Comparison of ENCODE assay signal across 13 cellular contexts in genomic region chr11:72617080-72617744, GRCh38. TPM values are rescaled to one million over a fixed set of nuclear protein-coding genes. Genes with fewer than 3 reads are reported as not detected.
DNase-seq lines count a peak whose midpoint lies in the region; ATAC-seq and TF ChIP-seq lines count a peak whose summit lies in the region.
"Had no signal": no experiment of that assay in that cellular context is flagged by ENCODE, and none has a peak within 500 bp of the region (broad histone marks: within the 10 kb centered on the region; RNA-seq: fewer than 3 reads in every experiment).

No MANE protein-coding gene starts in this region.

- H3K23ac ChIP-seq in trophoblast cell (ENCODE audit: low read length): no peak overlapping the region

- no peaks in the 10 kb centered on the region for H3K36me3 Mint-ChIP-seq in activated T-cell treated with anti-CD3 and anti-CD28 coated beads, Interleukin-2, amount 50 U/mL, for 4 hours (ENCODE audit: insufficient read depth)
- no peaks in the 10 kb centered on the region for H3K36me3 Mint-ChIP-seq in activated CD4-positive, alpha-beta memory T cell treated with anti-CD3 and anti-CD28 coated beads for 36 hours

- H3K18ac ChIP-seq in trophoblast cell (ENCODE audit: low read length): no peak overlapping the region

- no peak overlapping the region for H2BK12ac ChIP-seq in trophoblast cell (ENCODE audit: low read length)

- H3K79me1 ChIP-seq in trophoblast cell (ENCODE audit: low read length): no peaks in the 10 kb centered on the region

- no peak for TF ChIP-seq CTCF in prostate gland (IDR thresholded peaks at IDR 0.05)

- CTCF ChIA-PET in activated CD4-positive, alpha-beta memory T cell treated with anti-CD3 and anti-CD28 coated beads for 36 hours (lab: Charles Lee): no interaction called here

- no peak overlapping the region for H3K27ac Mint-ChIP-seq in activated CD4-positive, alpha-beta memory T cell treated with anti-CD3 and anti-CD28 coated beads for 36 hours
- H3K27ac Mint-ChIP-seq: activated T-helper 2 cell treated with anti-CD3 and anti-CD28 coated beads, Interferon-gamma antibody, Interleukin-2, Interleukin-4, amounts not matched to agents 10 μg/mL and 5 μg/mL and 100 μg/mL, durations not matched to agents 14 hours and 24 hours and 36 hours had no signal

- H2AFZ ChIP-seq in trophoblast cell (ENCODE audit: insufficient read depth, low read length, poor library complexity): no peak overlapping the region

- H3K36me3 ChIP-seq in adipocyte (ENCODE audit: control insufficient read depth, insufficient read depth, low read length, severe bottlenecking) (no peaks in the 10 kb centered on the region), prostate gland (no peaks in the 10 kb centered on the region), trophoblast cell (ENCODE audit: control insufficient read depth in 1 of 2, insufficient read depth in 2 of 2, low read length in 2 of 2) (no peaks in the 10 kb centered on the region)

- peaks cover 18% of the 10 kb centered on the region for H3K27me3 Mint-ChIP-seq in activated T-cell treated with anti-CD3 and anti-CD28 coated beads, Interleukin-2, amount 50 U/mL, for 4 hours (ENCODE audit: low read depth)
- H3K27me3 Mint-ChIP-seq in activated CD4-positive, alpha-beta memory T cell treated with anti-CD3 and anti-CD28 coated beads for 36 hours: peaks cover 12% of the 10 kb centered on the region

- intact Hi-C loops in left ventricle myocardium superior (cut with micrococcal nuclease) (no loop called here), prostate gland (cut with DNase I) (no loop called here)
- intact Hi-C loops in activated CD4-positive, alpha-beta memory T cell treated with anti-CD3 and anti-CD28 coated beads for 36 hours (cut with micrococcal nuclease): no loop called here

- no peak overlapping the region for H2BK5ac ChIP-seq in trophoblast cell (ENCODE audit: low read depth, low read length, poor library complexity)

- peaks cover 70% of the 10 kb centered on the region for H3K27me3 ChIP-seq in adipocyte (replicated peaks; ENCODE audit: control insufficient read depth, insufficient read depth, low read length)
- peaks cover 3% of the 10 kb centered on the region for H3K27me3 ChIP-seq in prostate gland (replicated peaks; ENCODE audit: insufficient read depth)
- H3K27me3 ChIP-seq in trophoblast cell (ENCODE audit: insufficient read depth, low read length): no peaks in the 10 kb centered on the region

- DNase-seq in EH (ENCODE audit: low read depth) (peak; percentile 69), adipocyte (ENCODE audit: low read depth) (peak; percentile 18), left ventricle myocardium superior (peak; percentile 49), prostate gland (ENCODE audit: low spot score) (no peak), trophoblast cell (no peak), NCI-H2081 (lab: John Stamatoyannopoulos, UW) (no peak)
- no peak for DNase-seq in activated T-cell treated with anti-CD3 and anti-CD28 coated beads, Interleukin-2, amount 50 U/mL, for 4 hours
- DNase-seq in activated CD4-positive, alpha-beta memory T cell treated with anti-CD3 and anti-CD28 coated beads for 36 hours: no peak
- DNase-seq: KBM-7; kidney; NCI-H774; stimulated activated naive CD4-positive, alpha-beta T cell had no signal

- H3K9ac ChIP-seq in adipocyte (ENCODE audit: low read length) (no peak overlapping the region), trophoblast cell (ENCODE audit: low read length) (no peak overlapping the region)

- H4K12ac ChIP-seq in trophoblast cell (ENCODE audit: low read depth, low read length): no peak overlapping the region

- no peak for TF ChIP-seq POLR2A in prostate gland (IDR thresholded peaks at IDR 0.05)

- H3K14ac ChIP-seq in trophoblast cell (ENCODE audit: low read length): no peak overlapping the region

- no peak overlapping the region for H3K4me3 Mint-ChIP-seq in activated T-cell treated with anti-CD3 and anti-CD28 coated beads, Interleukin-2, amount 50 U/mL, for 4 hours
- no peak overlapping the region for H3K4me3 Mint-ChIP-seq in activated CD4-positive, alpha-beta memory T cell treated with anti-CD3 and anti-CD28 coated beads for 36 hours

- H2BK120ac ChIP-seq in trophoblast cell (ENCODE audit: insufficient read depth, low read length, poor library complexity): no peak overlapping the region

- H3K4ac ChIP-seq in trophoblast cell (ENCODE audit: low read depth, low read length): no peak overlapping the region

- no peak overlapping the region for H3K4me2 ChIP-seq in trophoblast cell (ENCODE audit: low read length)

- H3K4me1 ChIP-seq in adipocyte (ENCODE audit: control insufficient read depth, insufficient read depth, low read length) (peaks cover 26% of the 10 kb centered on the region), prostate gland (replicated peaks) (no peaks in the 10 kb centered on the region), trophoblast cell (ENCODE audit: control insufficient read depth in 1 of 2, insufficient read depth in 2 of 2, low read length in 2 of 2) (no peaks in the 10 kb centered on the region)

- ATAC-seq in left ventricle myocardium superior: peak; percentile 82
- no peak for ATAC-seq in activated T-cell treated with anti-CD3 and anti-CD28 coated beads, Interleukin-2, amount 50 U/mL, for 4 hours

- H3K4me1 Mint-ChIP-seq in activated T-cell treated with anti-CD3 and anti-CD28 coated beads, Interleukin-2, amount 50 U/mL, for 4 hours (ENCODE audit: low read depth): peaks cover 30% of the 10 kb centered on the region
- H3K4me1 Mint-ChIP-seq in activated CD4-positive, alpha-beta memory T cell treated with anti-CD3 and anti-CD28 coated beads for 36 hours (ENCODE audit: low read depth): peaks cover 18% of the 10 kb centered on the region

- H3K79me2 ChIP-seq in trophoblast cell (ENCODE audit: control insufficient read depth, insufficient read depth, low read length, poor library complexity): no peaks in the 10 kb centered on the region

- 37% methylated on average over 11 of the region's 11 CpGs for WGBS in prostate gland
- WGBS in trophoblast cell (ENCODE audit: extremely low coverage, insufficient coverage, insufficient read length): no CpG with 5 or more reads among the region's 11 CpGs

- no peaks in the 10 kb centered on the region for H3K9me3 Mint-ChIP-seq in activated T-cell treated with anti-CD3 and anti-CD28 coated beads, Interleukin-2, amount 50 U/mL, for 4 hours
- H3K9me3 Mint-ChIP-seq in activated CD4-positive, alpha-beta memory T cell treated with anti-CD3 and anti-CD28 coated beads for 36 hours: no peaks in the 10 kb centered on the region
- H3K9me3 Mint-ChIP-seq: activated T-helper 2 cell treated with anti-CD3 and anti-CD28 coated beads, Interferon-gamma antibody, Interleukin-2, Interleukin-4, amounts not matched to agents 10 μg/mL and 5 μg/mL and 100 μg/mL, durations not matched to agents 14 hours and 24 hours and 36 hours had no signal

- H3K4me3 ChIP-seq in adipocyte (ENCODE audit: low read length): no peak overlapping the region
- H3K4me3 ChIP-seq in prostate gland: no peak overlapping the region
- no peak overlapping the region for H3K4me3 ChIP-seq in trophoblast cell (ENCODE audit: low read depth, low read length)

- H3K9me3 ChIP-seq in adipocyte (ENCODE audit: control insufficient read depth, low read length) (no peaks in the 10 kb centered on the region), prostate gland (no peaks in the 10 kb centered on the region), trophoblast cell (ENCODE audit: insufficient read depth, low read depth, low read length) (peaks cover 10% of the 10 kb centered on the region)

- H2AK5ac ChIP-seq in trophoblast cell (ENCODE audit: low read length): no peak overlapping the region

- H3K27ac ChIP-seq in prostate gland: peak overlapping the region; percentile 55 to 66
- no peak overlapping the region for H3K27ac ChIP-seq in trophoblast cell (ENCODE audit: low read depth, low read length)

- H4K8ac ChIP-seq in trophoblast cell (ENCODE audit: low read depth, low read length): no peak overlapping the region

- H4K91ac ChIP-seq in trophoblast cell (ENCODE audit: low read depth, low read length): no peak overlapping the region

- POLR2A ChIA-PET in activated CD4-positive, alpha-beta memory T cell treated with anti-CD3 and anti-CD28 coated beads for 36 hours (lab: Charles Lee): no interaction called here

RNA-seq across cellular contexts. Expression of gene PDE2A, which starts 57.0 kb away (rescaled TPM):
- total RNA-seq in left ventricle myocardium superior: 30.0 TPM
- total RNA-seq in prostate gland: 10 to 100 TPM; 24.2 to 47.7 TPM
- under 1 TPM; 0.53 to 0.71 (median 0.60) TPM for total RNA-seq in activated T-cell treated with anti-CD3 and anti-CD28 coated beads, Interleukin-2, amount 50 U/mL, for 4 hours
- polyA plus RNA-seq in trophoblast cell (2013): 1.8 and 2.1 TPM in 2 replicates
- under 1 TPM; 0.29 to 0.97 TPM for total RNA-seq in activated CD4-positive, alpha-beta memory T cell treated with anti-CD3 and anti-CD28 coated beads for 36 hours

Comparison
In these comparisons a context has a peak if more than half of its experiments do, and no peak if none do; other contexts are left out.
1. DNase-seq: peak in EH (single experiment), adipocyte (single experiment) and left ventricle myocardium superior (single experiment); none in prostate gland (single experiment), activated T-cell treated with anti-CD3 and anti-CD28 coated beads, Interleukin-2, amount 50 U/mL, for 4 hours (single experiment), trophoblast cell (0 of 2), activated CD4-positive, alpha-beta memory T cell treated with anti-CD3 and anti-CD28 coated beads for 36 hours (single experiment) and NCI-H2081 (0 of 2).
2. RNA of gene PDE2A, which starts 57.0 kb away (total RNA-seq): 24.2 to 47.7 TPM in prostate gland and 30.0 TPM in left ventricle myocardium superior (single experiment); 0.29 to 0.97 TPM in activated CD4-positive, alpha-beta memory T cell treated with anti-CD3 and anti-CD28 coated beads for 36 hours and 0.53 to 0.71 TPM in activated T-cell treated with anti-CD3 and anti-CD28 coated beads, Interleukin-2, amount 50 U/mL, for 4 hours; every median in the first group is over 10 times any median in the second.